10 cellular contexts compared by ENCODE assay signal in the genomic region with DNA sequence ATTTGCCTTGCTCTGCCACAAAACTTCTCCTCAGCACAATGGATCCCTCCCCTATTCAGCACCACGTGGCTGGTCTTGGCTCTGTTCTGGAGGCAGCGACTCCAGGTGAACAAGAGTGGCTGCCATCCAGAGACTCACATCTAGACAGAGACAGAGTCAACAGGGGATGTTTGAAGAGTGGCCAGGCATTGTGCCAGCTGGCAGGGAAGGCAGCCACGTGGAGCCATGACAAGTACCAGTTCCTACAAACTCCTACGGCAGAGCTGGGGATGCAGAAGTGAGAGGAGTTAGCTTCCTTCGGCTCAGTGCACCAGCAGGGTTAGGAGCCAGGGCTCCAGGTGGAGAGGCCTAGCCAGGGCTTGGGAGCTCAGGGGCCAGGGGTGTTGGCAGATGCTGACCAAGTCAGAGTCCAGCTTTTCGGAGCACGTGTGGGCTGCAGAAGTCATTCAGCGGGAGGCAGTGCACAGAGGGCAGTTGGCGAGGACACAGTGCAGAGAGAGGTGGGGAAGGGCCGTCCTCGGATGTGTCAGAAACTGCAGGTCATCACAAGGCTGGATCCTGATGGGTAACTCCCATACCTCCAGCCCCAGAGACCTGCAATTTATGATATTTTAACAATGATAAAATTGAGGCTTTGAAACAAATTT.
DNase-seq lines count a peak whose midpoint lies in the region; ATAC-seq, FAIRE-seq and TF ChIP-seq lines count a peak whose summit lies in the region.
"Had no signal": no experiment of that assay in that cellular context is flagged by ENCODE, and none has a peak within 500 bp of the region (broad histone marks: within the 10 kb centered on the region; RNA-seq: fewer than 3 reads in every experiment).

No MANE protein-coding gene starts in this region.

- no peak for TF ChIP-seq EP300 in stomach (IDR thresholded peaks at IDR 0.05)

- 32% methylated on average over 11 of the region's 11 CpGs for WGBS in heart right ventricle, 2 donors
- WGBS in stomach, 5 donors = 23 to 41% (median 32%) methylated on average over 10 to 11 of the region's 11 CpGs

- H3K27me3 ChIP-seq in Karpas-422 (ENCODE audit: low read length) (peaks cover 3% of the 10 kb centered on the region; the same call in 1 of the 2 replicates), heart right ventricle (peaks cover 0 to 9% (median 0%) of the 10 kb centered on the region in 7 donors), stomach (no peaks in the 10 kb centered on the region)
- H3K27me3 ChIP-seq in naive thymus-derived CD4-positive, alpha-beta T cell (ENCODE audit: control insufficient read depth in 2 of 2, insufficient read depth in 2 of 2, low read length in 2 of 2) = no peaks in the 10 kb centered on the region

- H3K9me3 ChIP-seq in Karpas-422 (ENCODE audit: low read length) (no peaks in the 10 kb centered on the region), heart right ventricle (no peaks in the 10 kb centered on the region), stomach (no peaks in the 10 kb centered on the region)
- no peaks in the 10 kb centered on the region for H3K9me3 ChIP-seq in naive thymus-derived CD4-positive, alpha-beta T cell (ENCODE audit: control insufficient read depth in 2 of 3, low read length in 3 of 3)
- H3K9me3 ChIP-seq: SK-N-SH had no signal

- H3K36me3 ChIP-seq in Karpas-422 (ENCODE audit: insufficient read depth, low read length) (no peaks in the 10 kb centered on the region), heart right ventricle (no peaks in the 10 kb centered on the region), stomach (no peaks in the 10 kb centered on the region)
- H3K36me3 ChIP-seq in naive thymus-derived CD4-positive, alpha-beta T cell (ENCODE audit: control insufficient read depth in 2 of 3, insufficient read depth in 3 of 3, low read length in 3 of 3) = no peaks in the 10 kb centered on the region

- POLR2A ChIA-PET in naive thymus-derived CD4-positive, alpha-beta T cell (lab: Charles Lee) = no interaction called here
- POLR2A ChIA-PET in activated CD4-positive, alpha-beta memory T cell treated with anti-CD3 and anti-CD28 coated beads for 36 hours (lab: Charles Lee) = no interaction called here

- H3K4me1 ChIP-seq in Karpas-422 (ENCODE audit: low read length) = no peaks in the 10 kb centered on the region
- peaks cover 0 to 24% (median 17%) of the 10 kb centered on the region in 9 donors for H3K4me1 ChIP-seq in heart right ventricle
- peaks cover 14 to 20% (median 17%) of the 10 kb centered on the region in 4 donors for H3K4me1 ChIP-seq in stomach
- peaks cover 0 to 3% of the 10 kb centered on the region in 2 donors for H3K4me1 ChIP-seq in naive thymus-derived CD4-positive, alpha-beta T cell (ENCODE audit: control insufficient read depth in 2 of 2, insufficient read depth in 2 of 2, low read length in 2 of 2)
- H3K4me1 ChIP-seq: parathyroid adenoma had no signal

- no peak for TF ChIP-seq POLR2A in stomach (IDR thresholded peaks at IDR 0.05)

- H3K27ac Mint-ChIP-seq in naive thymus-derived CD4-positive, alpha-beta T cell = no peak overlapping the region
- no peak overlapping the region for H3K27ac Mint-ChIP-seq in activated CD4-positive, alpha-beta memory T cell treated with anti-CD3 and anti-CD28 coated beads for 36 hours

- DNase-seq in Karpas-422 (peak; percentile 17), RCC 7860 (ENCODE audit: low spot score) (peak; percentile 58), heart right ventricle (peak; percentile 68 to 72), stomach (peak; percentile 97)
- no peak for DNase-seq in activated CD4-positive, alpha-beta T cell treated with anti-CD3 and anti-CD28 coated beads, Interleukin-2, amount 50 U/mL, for 4 hours
- DNase-seq in naive thymus-derived CD4-positive, alpha-beta T cell = no peak
- DNase-seq in activated CD4-positive, alpha-beta memory T cell treated with anti-CD3 and anti-CD28 coated beads for 36 hours = no peak
- DNase-seq: MM.1S, SK-N-SH had no signal

- CTCF ChIA-PET in naive thymus-derived CD4-positive, alpha-beta T cell (lab: Charles Lee) = no interaction called here
- CTCF ChIA-PET in activated CD4-positive, alpha-beta memory T cell treated with anti-CD3 and anti-CD28 coated beads for 36 hours (lab: Charles Lee) = interaction anchor here (1.1 kb wide), 1 partner anchor 16 kb away, joined by 3 read pairs; no protein-coding TSS in a partner anchor

- H3K27ac ChIP-seq in Karpas-422 (ENCODE audit: low read length) (no peak overlapping the region), heart right ventricle (no peak overlapping the region), stomach (peak overlapping the region in 2 of 5 donors; percentile 4 to 7)
- no peak overlapping the region for H3K27ac ChIP-seq in naive thymus-derived CD4-positive, alpha-beta T cell (ENCODE audit: low read depth, low read length)
- H3K27ac ChIP-seq: parathyroid adenoma had no signal

- H4K20me1 ChIP-seq in Karpas-422 (ENCODE audit: insufficient read depth, low read depth, low read length) = no peaks in the 10 kb centered on the region

- peaks cover 0 to 18% (median 2%) of the 10 kb centered on the region in 11 donors for H3K9me3 Mint-ChIP-seq in naive thymus-derived CD4-positive, alpha-beta T cell
- no peaks in the 10 kb centered on the region for H3K9me3 Mint-ChIP-seq in activated CD4-positive, alpha-beta memory T cell treated with anti-CD3 and anti-CD28 coated beads for 36 hours

- TF ChIP-seq CTCF in heart right ventricle (IDR thresholded peaks at IDR 0.05) (no peak), stomach (IDR thresholded peaks at IDR 0.05) (no peak)

- no peak overlapping the region for H3K4me2 ChIP-seq in Karpas-422 (ENCODE audit: low read depth, low read length, poor library complexity, severe bottlenecking)
- H3K4me2 ChIP-seq: SK-N-SH had no signal

- peak; percentile 2 for FAIRE-seq in RCC 7860 (lab: Jason Lieb, UNC)

- no peaks in the 10 kb centered on the region for H3K36me3 Mint-ChIP-seq in naive thymus-derived CD4-positive, alpha-beta T cell
- no peaks in the 10 kb centered on the region for H3K36me3 Mint-ChIP-seq in activated CD4-positive, alpha-beta memory T cell treated with anti-CD3 and anti-CD28 coated beads for 36 hours

- intact Hi-C loops in heart right ventricle (cut with DNase I) = no loop called here
- intact Hi-C loops in stomach (cut with DNase I; ENCODE audit: low total_unique reads) = no loop called here
- intact Hi-C loops in naive thymus-derived CD4-positive, alpha-beta T cell (cut with micrococcal nuclease) = no loop called here
- intact Hi-C loops in activated CD4-positive, alpha-beta memory T cell treated with anti-CD3 and anti-CD28 coated beads for 36 hours (cut with micrococcal nuclease) = no loop called here

- H3K4me3 Mint-ChIP-seq in naive thymus-derived CD4-positive, alpha-beta T cell = no peak overlapping the region
- H3K4me3 Mint-ChIP-seq in activated CD4-positive, alpha-beta memory T cell treated with anti-CD3 and anti-CD28 coated beads for 36 hours = no peak overlapping the region

- no peak overlapping the region for H3K9ac ChIP-seq in Karpas-422 (ENCODE audit: low read length)
- H3K9ac ChIP-seq: parathyroid adenoma, SK-N-SH had no signal

- H3K4me3 ChIP-seq in Karpas-422 (ENCODE audit: low read length) (no peak overlapping the region), heart right ventricle (no peak overlapping the region), stomach (no peak overlapping the region)
- no peak overlapping the region for H3K4me3 ChIP-seq in naive thymus-derived CD4-positive, alpha-beta T cell (ENCODE audit: low read length)

- peaks cover 1 to 14% (median 11%) of the 10 kb centered on the region in 7 donors for H3K4me1 Mint-ChIP-seq in naive thymus-derived CD4-positive, alpha-beta T cell
- H3K4me1 Mint-ChIP-seq in activated CD4-positive, alpha-beta memory T cell treated with anti-CD3 and anti-CD28 coated beads for 36 hours (ENCODE audit: low read depth) = peaks cover 11% of the 10 kb centered on the region

- peaks cover 20 to 52% (median 52%) of the 10 kb centered on the region in 5 donors for H3K27me3 Mint-ChIP-seq in naive thymus-derived CD4-positive, alpha-beta T cell
- H3K27me3 Mint-ChIP-seq in activated CD4-positive, alpha-beta memory T cell treated with anti-CD3 and anti-CD28 coated beads for 36 hours = peaks cover 21% of the 10 kb centered on the region

- H3K9me2 ChIP-seq in Karpas-422 (replicated peaks; ENCODE audit: insufficient read depth, low read length) = no peaks in the 10 kb centered on the region
- H3K9me2 ChIP-seq: SK-N-SH had no signal

- H2AFZ ChIP-seq in Karpas-422 (ENCODE audit: low read length) = no peak overlapping the region
- H2AFZ ChIP-seq: parathyroid adenoma had no signal

- peak; percentile 25 to 88 (median 78) for ATAC-seq in heart right ventricle
- no peak for ATAC-seq in naive thymus-derived CD4-positive, alpha-beta T cell

- H3K79me2 ChIP-seq in Karpas-422 (ENCODE audit: low read length) = no peaks in the 10 kb centered on the region
- H3K79me2 ChIP-seq: parathyroid adenoma had no signal

Comparison
In these comparisons a context has a peak if more than half of its experiments do, and no peak if none do; other contexts are left out.
1. DNase-seq: peak in Karpas-422 (single experiment), RCC 7860 (single experiment), heart right ventricle (2 of 2) and stomach (single experiment); none in activated CD4-positive, alpha-beta T cell treated with anti-CD3 and anti-CD28 coated beads, Interleukin-2, amount 50 U/mL, for 4 hours (0 of 2), naive thymus-derived CD4-positive, alpha-beta T cell (0 of 9) and activated CD4-positive, alpha-beta memory T cell treated with anti-CD3 and anti-CD28 coated beads for 36 hours (single experiment).